Comparison of ENCODE assay signal across 7 cellular contexts in the genomic region with DNA sequence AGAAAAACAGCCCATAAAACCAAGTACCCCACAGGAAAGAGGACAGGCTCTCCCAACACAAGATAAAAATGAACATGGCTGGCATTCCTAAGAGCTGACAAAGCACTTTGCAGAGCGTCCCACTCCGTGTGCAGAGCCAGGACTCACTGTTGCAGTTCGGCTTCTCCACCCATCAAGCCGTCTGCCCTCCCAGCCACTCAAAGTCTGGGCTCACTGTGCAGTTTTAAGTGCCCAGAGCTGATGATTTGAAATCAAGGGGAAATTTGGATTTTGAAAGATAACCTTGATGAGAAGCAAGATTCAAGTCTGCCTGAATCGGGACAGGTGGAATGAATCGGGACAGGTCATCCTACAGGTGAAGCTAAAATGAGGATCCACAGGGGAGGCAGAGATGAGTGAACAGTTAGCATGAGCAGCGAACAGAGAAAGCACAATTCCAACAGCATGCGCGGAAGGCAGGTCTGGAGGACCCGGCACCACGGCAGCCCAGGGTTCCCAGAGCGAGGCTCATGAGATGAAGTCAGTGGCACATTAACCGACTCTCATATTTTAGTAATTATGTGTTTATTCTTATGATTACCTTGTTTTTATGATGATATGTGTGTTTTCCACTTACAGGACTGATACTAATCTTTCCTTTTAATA. TPM values are rescaled to one million over a fixed set of nuclear protein-coding genes. Genes with fewer than 3 reads are reported as not detected.
DNase-seq lines count a peak whose midpoint lies in the region; ATAC-seq and TF ChIP-seq lines count a peak whose summit lies in the region.

No MANE protein-coding gene starts in this region.

- TF ChIP-seq CTCF in gastroesophageal sphincter (IDR thresholded peaks at IDR 0.05): no peak

- H3K4me1 Mint-ChIP-seq in T-helper 17 cell: peaks cover 7% of the 10 kb centered on the region
- H3K4me1 Mint-ChIP-seq in stimulated activated effector memory CD8-positive, alpha-beta T cell treated with anti-CD3 and anti-CD28 coated beads, Interleukin-12 subunit alpha, Interleukin-12 subunit beta, amount 100 ng/mL, for 72 hours: peaks cover 13% of the 10 kb centered on the region

- peaks cover 0 to 22% (median 0%) of the 10 kb centered on the region in 3 donors for H3K4me1 ChIP-seq in gastroesophageal sphincter

- no peak for ATAC-seq in T-helper 17 cell
- peak; percentile 64 for ATAC-seq in gastroesophageal sphincter
- no peak for ATAC-seq in stimulated activated effector memory CD8-positive, alpha-beta T cell treated with anti-CD3 and anti-CD28 coated beads, Interleukin-12 subunit alpha, Interleukin-12 subunit beta, amount 100 ng/mL, for 72 hours
- ATAC-seq in GM19452 (IDR thresholded peaks at IDR 0.05; ENCODE audit: unreplicated experiment): no peak
- no peak for ATAC-seq in HG03196 (IDR thresholded peaks at IDR 0.05; ENCODE audit: unreplicated experiment)

- no peak for TF ChIP-seq POLR2A in gastroesophageal sphincter (IDR thresholded peaks at IDR 0.05)

- H3K9me3 ChIP-seq in T-helper 17 cell (ENCODE audit: control insufficient read depth, low read length, poor library complexity, severe bottlenecking) (no peaks in the 10 kb centered on the region), gastroesophageal sphincter (no peaks in the 10 kb centered on the region)

- no peak overlapping the region for H3K4me3 Mint-ChIP-seq in T-helper 17 cell
- H3K4me3 Mint-ChIP-seq in stimulated activated effector memory CD8-positive, alpha-beta T cell treated with anti-CD3 and anti-CD28 coated beads, Interleukin-12 subunit alpha, Interleukin-12 subunit beta, amount 100 ng/mL, for 72 hours: no peak overlapping the region

- peaks cover 10% of the 10 kb centered on the region for H3K36me3 Mint-ChIP-seq in T-helper 17 cell (ENCODE audit: low read depth)
- H3K36me3 Mint-ChIP-seq in stimulated activated effector memory CD8-positive, alpha-beta T cell treated with anti-CD3 and anti-CD28 coated beads, Interleukin-12 subunit alpha, Interleukin-12 subunit beta, amount 100 ng/mL, for 72 hours: peaks cover 100% of the 10 kb centered on the region

- H3K27ac ChIP-seq in gastroesophageal sphincter: peak overlapping the region in 2 of 4 donors; percentile 46 to 62

- no peaks in the 10 kb centered on the region for H3K27me3 Mint-ChIP-seq in T-helper 17 cell

- no peaks in the 10 kb centered on the region for H3K27me3 ChIP-seq in gastroesophageal sphincter

- H3K9me3 Mint-ChIP-seq in stimulated activated effector memory CD8-positive, alpha-beta T cell treated with anti-CD3 and anti-CD28 coated beads, Interleukin-12 subunit alpha, Interleukin-12 subunit beta, amount 100 ng/mL, for 72 hours: no peaks in the 10 kb centered on the region

- H3K4me3 ChIP-seq in gastroesophageal sphincter: no peak overlapping the region

- no peak for TF ChIP-seq EP300 in gastroesophageal sphincter (IDR thresholded peaks at IDR 0.05)

- DNase-seq in GM04504 (ENCODE audit: low read depth) (peak; percentile 69), T-helper 17 cell (no peak), DMS153 (lab: John Stamatoyannopoulos, UW) (no peak)
- no peak for DNase-seq in stimulated activated effector memory CD8-positive, alpha-beta T cell treated with anti-CD3 and anti-CD28 coated beads, Interleukin-12 subunit alpha, Interleukin-12 subunit beta, amount 100 ng/mL, for 72 hours (ENCODE audit: low spot score in 2 of 2)

- H3K27ac Mint-ChIP-seq in T-helper 17 cell: peak overlapping the region; percentile 34
- H3K27ac Mint-ChIP-seq in stimulated activated effector memory CD8-positive, alpha-beta T cell treated with anti-CD3 and anti-CD28 coated beads, Interleukin-12 subunit alpha, Interleukin-12 subunit beta, amount 100 ng/mL, for 72 hours: peak overlapping the region; percentile 90

- H3K36me3 ChIP-seq in gastroesophageal sphincter: peaks cover 0 to 4% of the 10 kb centered on the region in 2 donors

- 66 to 82% methylated on average over 12 to 13 of the region's 13 CpGs for WGBS in gastroesophageal sphincter (ENCODE audit: low coverage in 1 of 2), 2 donors

RNA-seq across cellular contexts. Expression of gene GPR68, which starts 39.8 kb away (rescaled TPM):
- total RNA-seq in T-helper 17 cell (10 to 100 TPM in 1 of 2 donors, 1 to 10 TPM in 1; 7.6 to 12.4 TPM), gastroesophageal sphincter (10 to 100 TPM in 1 of 4 donors, 1 to 10 TPM in 3; 1.8 to 10.3 (median 3.0) TPM)
